In genomic region chr6:125002090-125002741, GRCh38 we compare ENCODE assay signal across 12 cellular contexts. TPM values are rescaled to one million over a fixed set of nuclear protein-coding genes. Genes with fewer than 3 reads are reported as not detected.
A peak's percentile ranks its signal among the peaks of the same experiment; 100 is the strongest.
DNase-seq lines count a peak whose midpoint lies in the region; ATAC-seq and TF ChIP-seq lines count a peak whose summit lies in the region.
"Had no signal": no experiment of that assay in that cellular context is flagged by ENCODE, and none has a peak within 500 bp of the region (broad histone marks: within the 10 kb centered on the region; RNA-seq: fewer than 3 reads in every experiment).

No MANE protein-coding gene starts in this region.

- H3K4me3 ChIP-seq in stomach smooth muscle (ENCODE audit: low read length in 2 of 2), result peak overlapping the region; percentile 29 to 47
- H3K4me3 ChIP-seq: lung had no signal

- peak overlapping the region; percentile 51 to 78 (median 72) for H3K4me3 Mint-ChIP-seq in brain
- H3K4me3 Mint-ChIP-seq in glutamatergic neuron (ENCODE audit: unreplicated experiment), result no peak overlapping the region
- no peak overlapping the region for H3K4me3 Mint-ChIP-seq in stimulated activated effector memory CD8-positive, alpha-beta T cell treated with anti-CD3 and anti-CD28 coated beads, Interleukin-12 subunit alpha, Interleukin-12 subunit beta, amount 100 ng/mL, for 72 hours

- no peak overlapping the region for H3K27ac ChIP-seq in stomach smooth muscle (ENCODE audit: low read length)

- no peak for ATAC-seq in stimulated activated effector memory CD8-positive, alpha-beta T cell treated with anti-CD3 and anti-CD28 coated beads, Interleukin-12 subunit alpha, Interleukin-12 subunit beta, amount 100 ng/mL, for 72 hours

- H3K36me3 ChIP-seq in stomach smooth muscle (ENCODE audit: control insufficient read depth in 2 of 2, insufficient read depth in 2 of 2, low read length in 2 of 2), result peaks cover 0 to under 1% of the 10 kb centered on the region in 2 donors

- no peaks in the 10 kb centered on the region for H3K27me3 ChIP-seq in stomach smooth muscle (ENCODE audit: control insufficient read depth in 1 of 2, insufficient read depth in 2 of 2, low read length in 2 of 2)

- H3K4me1 Mint-ChIP-seq in brain (peaks cover 32% of the 10 kb centered on the region), glutamatergic neuron (ENCODE audit: low read depth, unreplicated experiment) (peaks cover 14% of the 10 kb centered on the region)
- no peaks in the 10 kb centered on the region for H3K4me1 Mint-ChIP-seq in stimulated activated effector memory CD8-positive, alpha-beta T cell treated with anti-CD3 and anti-CD28 coated beads, Interleukin-12 subunit alpha, Interleukin-12 subunit beta, amount 100 ng/mL, for 72 hours

- no peaks in the 10 kb centered on the region for H3K4me1 ChIP-seq in stomach smooth muscle (ENCODE audit: control insufficient read depth, insufficient read depth, low read length)

- H3K9me3 ChIP-seq in stomach smooth muscle (ENCODE audit: control insufficient read depth in 2 of 2, low read length in 2 of 2), result no peaks in the 10 kb centered on the region

- H3K9ac ChIP-seq in stomach smooth muscle (ENCODE audit: low read length in 2 of 2), result no peak overlapping the region

- DNase-seq in HK-2 (ENCODE audit: unreplicated experiment), result peak; percentile 24
- DNase-seq in kidney glomerular epithelial cell (lab: John Stamatoyannopoulos, UW), result peak; percentile 6
- DNase-seq in T-helper 9 cell, result no peak
- no peak for DNase-seq in glutamatergic neuron
- no peak for DNase-seq in cortex of kidney (lab: John Stamatoyannopoulos, UW)
- no peak for DNase-seq in stimulated activated effector memory CD8-positive, alpha-beta T cell treated with anti-CD3 and anti-CD28 coated beads, Interleukin-12 subunit alpha, Interleukin-12 subunit beta, amount 100 ng/mL, for 72 hours (ENCODE audit: low spot score in 2 of 2)
- DNase-seq: activated CD8-positive, alpha-beta memory T cell treated with anti-CD3 and anti-CD28 coated beads, Interleukin-2, amount 50 U/mL, for 48 hours; effector memory CD4-positive, alpha-beta T cell; SHP77 had no signal

- H3K27ac Mint-ChIP-seq in brain (peak overlapping the region in 4 of 5 experiments; percentile 6 to 88 (median 50)), glutamatergic neuron (ENCODE audit: unreplicated experiment) (no peak overlapping the region)
- no peak overlapping the region for H3K27ac Mint-ChIP-seq in stimulated activated effector memory CD8-positive, alpha-beta T cell treated with anti-CD3 and anti-CD28 coated beads, Interleukin-12 subunit alpha, Interleukin-12 subunit beta, amount 100 ng/mL, for 72 hours

- H3K36me3 Mint-ChIP-seq in brain (peaks cover 29% of the 10 kb centered on the region), glutamatergic neuron (ENCODE audit: unreplicated experiment) (no peaks in the 10 kb centered on the region)
- H3K36me3 Mint-ChIP-seq in stimulated activated effector memory CD8-positive, alpha-beta T cell treated with anti-CD3 and anti-CD28 coated beads, Interleukin-12 subunit alpha, Interleukin-12 subunit beta, amount 100 ng/mL, for 72 hours, result no peaks in the 10 kb centered on the region

- H3K9me3 Mint-ChIP-seq in brain (peaks cover 0 to 12% (median 3%) of the 10 kb centered on the region in 5 experiments), glutamatergic neuron (ENCODE audit: unreplicated experiment) (no peaks in the 10 kb centered on the region)
- no peaks in the 10 kb centered on the region for H3K9me3 Mint-ChIP-seq in stimulated activated effector memory CD8-positive, alpha-beta T cell treated with anti-CD3 and anti-CD28 coated beads, Interleukin-12 subunit alpha, Interleukin-12 subunit beta, amount 100 ng/mL, for 72 hours

- no peaks in the 10 kb centered on the region for H3K27me3 Mint-ChIP-seq in brain
- H3K27me3 Mint-ChIP-seq in glutamatergic neuron (ENCODE audit: unreplicated experiment), result no peaks in the 10 kb centered on the region

- TF ChIP-seq CTCF in brain (conservative IDR thresholded peaks at IDR 0.05) (no peak), glutamatergic neuron (IDR thresholded peaks at IDR 0.05; ENCODE audit: partially characterized antibody, unreplicated experiment) (no peak)

RNA-seq across cellular contexts. Expression of gene RNF217, which starts 40.0 kb away (rescaled TPM):
- polyA plus RNA-seq in brain (ENCODE audit: insufficient read depth, low read depth, low replicate concordance), result 0.41 TPM
- 5.9 TPM for total RNA-seq in glutamatergic neuron (ENCODE audit: unreplicated experiment)

Comparison
In these comparisons a context has a peak if more than half of its experiments do, and no peak if none do; other contexts are left out.
1. DNase-seq: peak in HK-2 (single experiment) and kidney glomerular epithelial cell (single experiment); none in T-helper 9 cell (single experiment), glutamatergic neuron (single experiment), cortex of kidney (single experiment) and stimulated activated effector memory CD8-positive, alpha-beta T cell treated with anti-CD3 and anti-CD28 coated beads, Interleukin-12 subunit alpha, Interleukin-12 subunit beta, amount 100 ng/mL, for 72 hours (0 of 2).
2. H3K27ac Mint-ChIP-seq: peak in brain (4 of 5); none in glutamatergic neuron (single experiment) and stimulated activated effector memory CD8-positive, alpha-beta T cell treated with anti-CD3 and anti-CD28 coated beads, Interleukin-12 subunit alpha, Interleukin-12 subunit beta, amount 100 ng/mL, for 72 hours (single experiment).
3. H3K4me3 Mint-ChIP-seq: peak in brain (5 of 5); none in glutamatergic neuron (single experiment) and stimulated activated effector memory CD8-positive, alpha-beta T cell treated with anti-CD3 and anti-CD28 coated beads, Interleukin-12 subunit alpha, Interleukin-12 subunit beta, amount 100 ng/mL, for 72 hours (single experiment).